ENCODE assay signal across 21 cellular contexts in the genomic region with DNA sequence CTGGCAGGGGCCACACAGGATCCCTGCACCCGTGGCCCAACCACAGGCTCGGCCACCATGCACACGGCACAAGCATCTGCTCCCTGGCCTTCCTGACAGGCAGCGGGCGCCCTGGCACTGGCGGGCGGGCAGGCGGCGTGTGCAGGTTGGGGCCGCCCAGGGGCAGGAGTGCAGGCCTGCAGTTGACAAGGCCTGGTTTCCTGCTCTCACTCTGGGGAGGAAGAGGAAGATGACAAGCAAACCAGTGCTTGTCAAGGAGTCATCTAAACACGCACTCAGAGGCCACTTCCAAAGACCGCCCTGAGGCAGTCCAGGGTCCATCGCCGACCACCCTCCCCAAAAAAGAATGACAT.
DNase-seq lines count a peak whose midpoint lies in the region; ATAC-seq, FAIRE-seq and TF ChIP-seq lines count a peak whose summit lies in the region.
"Had no signal": no experiment of that assay in that cellular context is flagged by ENCODE, and none has a peak within 500 bp of the region (broad histone marks: within the 10 kb centered on the region; RNA-seq: fewer than 3 reads in every experiment).

No MANE protein-coding gene starts in this region.

- WGBS in HepG2 (ENCODE audit: low lambda C conversion rate), result 51% methylated on average over 3 of the region's 14 CpGs
- 63 to 92% methylated on average over 14 of the region's 14 CpGs for WGBS in sigmoid colon, 2 donors

- no TSS peak for BruUV-seq in HepG2 (replicated peaks; lab: Mats Ljungman, UMichigan)

- H3K27me3 ChIP-seq in ascending aorta (no peaks in the 10 kb centered on the region), HepG2 (ENCODE audit: control insufficient read depth in 1 of 2, insufficient read depth in 2 of 2, low read length in 2 of 2) (0 out of 5 replicates have a peak, but pooled peaks cover 0 to 3% of the 10 kb centered on the region in 2 experiments), sigmoid colon (no peaks in the 10 kb centered on the region), SJCRH30 (no peaks in the 10 kb centered on the region)
- H3K27me3 ChIP-seq: ovary had no signal

- no peak overlapping the region for H3K4me3 ChIP-seq in ascending aorta
- H3K4me3 ChIP-seq in HepG2 (replicated peaks in 1 of 3; ENCODE audit: insufficient read depth in 1 of 3, low read depth in 2 of 3, low read length in 3 of 3), result no peak overlapping the region
- H3K4me3 ChIP-seq in sigmoid colon, result no peak overlapping the region
- H3K4me3 ChIP-seq in SJCRH30, result no peak overlapping the region
- H3K4me3 ChIP-seq: K562, lower lobe of right lung, ovary had no signal

- no peak for FAIRE-seq in HepG2 (lab: Jason Lieb, UNC)
- FAIRE-seq: K562 had no signal

- H2AFZ ChIP-seq in HepG2 (ENCODE audit: low read length), result no peak overlapping the region

- no peak for TF ChIP-seq EP300 in HepG2 (IDR thresholded peaks at IDR 0.05; ENCODE audit: low read depth in 2 of 2, low read length in 2 of 2)
- no peak for TF ChIP-seq EP300 in HepG2 (CRISPR knock-in tag; IDR thresholded peaks at IDR 0.05; ENCODE audit: borderline replicate concordance)
- no peak for TF ChIP-seq EP300 in sigmoid colon (IDR thresholded peaks at IDR 0.05)

- H3K27ac ChIP-seq in ascending aorta (peak overlapping the region; percentile 63 to 66), HepG2 (ENCODE audit: extremely low read length, insufficient read depth, low read length) (no peak overlapping the region), sigmoid colon (no peak overlapping the region), SJCRH30 (no peak overlapping the region)
- H3K27ac ChIP-seq: lower lobe of right lung, ovary, VCaP had no signal

- peaks cover 6 to 32% of the 10 kb centered on the region in 2 donors for H3K4me1 ChIP-seq in ascending aorta
- H3K4me1 ChIP-seq in HepG2 (ENCODE audit: insufficient read depth, low read length), result peaks cover 14% of the 10 kb centered on the region
- H3K4me1 ChIP-seq in sigmoid colon, result peaks cover 0 to 16% (median 6%) of the 10 kb centered on the region in 4 donors
- peaks cover 20% of the 10 kb centered on the region for H3K4me1 ChIP-seq in SJCRH30

- H4K20me1 ChIP-seq in HepG2 (ENCODE audit: insufficient read depth, low read length), result no peaks in the 10 kb centered on the region

- H3K4me2 ChIP-seq in HepG2 (ENCODE audit: low read depth, low read length), result no peak overlapping the region

- intact Hi-C loops in ascending aorta (cut with DNase I), result loop anchor here (1.0 to 5.0 kb wide), 3 partner anchors 119 to 226 kb away; a partner anchor contains a TSS
- intact Hi-C loops in HepG2 (cut with micrococcal nuclease; ENCODE audit: unreplicated experiment), result no loop called here
- intact Hi-C loops in sigmoid colon (cut with DNase I), result no loop called here

- no peaks in the 10 kb centered on the region for H3K79me2 ChIP-seq in HepG2 (ENCODE audit: insufficient read depth, low read length)

- DNase-seq in GF-D8 (lab: John Stamatoyannopoulos, UW) (peak; percentile 54), ascending aorta (ENCODE audit: low spot score in 2 of 2) (no peak), HepG2 (ENCODE audit: low spot score) (no peak), sigmoid colon (peak; percentile 48), GM10248 (ENCODE audit: extremely low spot score) (no peak), SJCRH30 (no peak), COLO668 (lab: John Stamatoyannopoulos, UW; ENCODE audit: unreplicated experiment) (no peak), GM20000 (ENCODE audit: low spot score) (no peak)
- DNase-seq: activated naive CD4-positive, alpha-beta T cell treated with anti-CD3 and anti-CD28 coated beads, Interleukin-2, amount 10 ng/mL, durations not matched to agents 7 days and 5 days; CD4-positive, alpha-beta memory T cell; DND-41; effector memory CD8-positive, alpha-beta T cell; glutamatergic neuron; lower lobe of right lung; NCI-H1092; NCI-H2029 treated with DMSO at 0.1 percent for 48 hours; NCI-H446 treated with DMSO at 0.1 percent for 48 hours; ovary; stimulated activated CD4-positive, alpha-beta T cell treated with anti-CD3 and anti-CD28 coated beads, Interleukin-4, amount 100 ng/mL, for 4 hours had no signal

- in situ Hi-C loops in HepG2 (cut with HindIII; ENCODE audit: extremely low pct_ligation_motif_present, low pct_unique_long_range_greater_than_20kb), result no loop called here

- no peaks in the 10 kb centered on the region for H3K36me3 ChIP-seq in ascending aorta
- no peaks in the 10 kb centered on the region for H3K36me3 ChIP-seq in HepG2 (replicated peaks in 1 of 2; ENCODE audit: control insufficient read depth in 1 of 2, insufficient read depth in 2 of 2, low read length in 2 of 2)
- H3K36me3 ChIP-seq in sigmoid colon, result no peaks in the 10 kb centered on the region
- H3K36me3 ChIP-seq in SJCRH30, result no peaks in the 10 kb centered on the region
- H3K36me3 ChIP-seq: lower lobe of right lung, ovary had no signal

- H3K9ac ChIP-seq in HepG2 (ENCODE audit: insufficient read depth, low read depth, low read length), result no peak overlapping the region

- no peak for ATAC-seq in HepG2
- ATAC-seq: effector memory CD8-positive, alpha-beta T cell; K562 had no signal

- H3K9me3 ChIP-seq in ascending aorta (no peaks in the 10 kb centered on the region), HepG2 (ENCODE audit: low read length) (no peaks in the 10 kb centered on the region), sigmoid colon (no peaks in the 10 kb centered on the region), SJCRH30 (replicated peaks) (no peaks in the 10 kb centered on the region)
- H3K9me3 ChIP-seq: lower lobe of right lung, ovary had no signal

- CTCF ChIA-PET in HepG2 (lab: Yijun Ruan, JAX; ENCODE audit: low intra/inter-chr PET ratio, low total read pairs), result no interaction called here
- CTCF ChIA-PET in GM10248 (lab: Yijun Ruan, JAX), result no interaction called here

- TF ChIP-seq CTCF in ascending aorta (IDR thresholded peaks at IDR 0.05), result no peak
- no peak for TF ChIP-seq CTCF in HepG2 (CRISPR knock-in tag; IDR thresholded peaks at IDR 0.05)
- no peak for TF ChIP-seq CTCF in sigmoid colon (IDR thresholded peaks at IDR 0.05)
- no peak for TF ChIP-seq CTCF in GM10248 (IDR thresholded peaks at IDR 0.05; ENCODE audit: control extremely low read depth, extremely low read depth, low read depth, missing control alignments)
- TF ChIP-seq CTCF in GM20000 (IDR thresholded peaks at IDR 0.05; ENCODE audit: extremely low read depth, missing control alignments), result no peak

- TF ChIP-seq RAD21 in HepG2 (CRISPR knock-in tag; IDR thresholded peaks at IDR 0.05), result no peak

- POLR2A ChIA-PET in HepG2 (lab: Yijun Ruan, JAX), result no interaction called here
- POLR2A ChIA-PET in GM10248 (lab: Yijun Ruan, JAX), result no interaction called here

- no peak for TF ChIP-seq POLR2A in HepG2 (IDR thresholded peaks at IDR 0.05; ENCODE audit: insufficient read depth in 1 of 2, low read depth in 2 of 2, low read length in 2 of 2)
- TF ChIP-seq POLR2A in sigmoid colon (IDR thresholded peaks at IDR 0.05), result no peak

TF ChIP-seq in HepG2, 621 proteins besides CTCF, POLR2A, EP300 and RAD21:
- TF ChIP-seq MAFF (IDR thresholded peaks at IDR 0.05; ENCODE audit: low read depth, low read length) (no peak), SOX13 (IDR thresholded peaks at IDR 0.05) (no peak), SOX13 (CRISPR knock-in tag; conservative IDR thresholded peaks at IDR 0.05 in 1 of 2, IDR thresholded peaks at IDR 0.05 in 1 of 2) (no peak), SMYD3 (CRISPR knock-in tag; IDR thresholded peaks at IDR 0.05) (no peak), SP4 (CRISPR knock-in tag; IDR thresholded peaks at IDR 0.05) (no peak)
- TF ChIP-seq, protein P1, sequence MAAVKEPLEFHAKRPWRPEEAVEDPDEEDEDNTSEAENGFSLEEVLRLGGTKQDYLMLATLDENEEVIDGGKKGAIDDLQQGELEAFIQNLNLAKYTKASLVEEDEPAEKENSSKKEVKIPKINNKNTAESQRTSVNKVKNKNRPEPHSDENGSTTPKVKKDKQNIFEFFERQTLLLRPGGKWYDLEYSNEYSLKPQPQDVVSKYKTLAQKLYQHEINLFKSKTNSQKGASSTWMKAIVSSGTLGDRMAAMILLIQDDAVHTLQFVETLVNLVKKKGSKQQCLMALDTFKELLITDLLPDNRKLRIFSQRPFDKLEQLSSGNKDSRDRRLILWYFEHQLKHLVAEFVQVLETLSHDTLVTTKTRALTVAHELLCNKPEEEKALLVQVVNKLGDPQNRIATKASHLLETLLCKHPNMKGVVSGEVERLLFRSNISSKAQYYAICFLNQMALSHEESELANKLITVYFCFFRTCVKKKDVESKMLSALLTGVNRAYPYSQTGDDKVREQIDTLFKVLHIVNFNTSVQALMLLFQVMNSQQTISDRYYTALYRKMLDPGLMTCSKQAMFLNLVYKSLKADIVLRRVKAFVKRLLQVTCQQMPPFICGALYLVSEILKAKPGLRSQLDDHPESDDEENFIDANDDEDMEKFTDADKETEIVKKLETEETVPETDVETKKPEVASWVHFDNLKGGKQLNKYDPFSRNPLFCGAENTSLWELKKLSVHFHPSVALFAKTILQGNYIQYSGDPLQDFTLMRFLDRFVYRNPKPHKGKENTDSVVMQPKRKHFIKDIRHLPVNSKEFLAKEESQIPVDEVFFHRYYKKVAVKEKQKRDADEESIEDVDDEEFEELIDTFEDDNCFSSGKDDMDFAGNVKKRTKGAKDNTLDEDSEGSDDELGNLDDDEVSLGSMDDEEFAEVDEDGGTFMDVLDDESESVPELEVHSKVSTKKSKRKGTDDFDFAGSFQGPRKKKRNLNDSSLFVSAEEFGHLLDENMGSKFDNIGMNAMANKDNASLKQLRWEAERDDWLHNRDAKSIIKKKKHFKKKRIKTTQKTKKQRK (IDR thresholded peaks at IDR 0.05; ENCODE audit: low read length), result no peak
- TF ChIP-seq, protein P2, sequence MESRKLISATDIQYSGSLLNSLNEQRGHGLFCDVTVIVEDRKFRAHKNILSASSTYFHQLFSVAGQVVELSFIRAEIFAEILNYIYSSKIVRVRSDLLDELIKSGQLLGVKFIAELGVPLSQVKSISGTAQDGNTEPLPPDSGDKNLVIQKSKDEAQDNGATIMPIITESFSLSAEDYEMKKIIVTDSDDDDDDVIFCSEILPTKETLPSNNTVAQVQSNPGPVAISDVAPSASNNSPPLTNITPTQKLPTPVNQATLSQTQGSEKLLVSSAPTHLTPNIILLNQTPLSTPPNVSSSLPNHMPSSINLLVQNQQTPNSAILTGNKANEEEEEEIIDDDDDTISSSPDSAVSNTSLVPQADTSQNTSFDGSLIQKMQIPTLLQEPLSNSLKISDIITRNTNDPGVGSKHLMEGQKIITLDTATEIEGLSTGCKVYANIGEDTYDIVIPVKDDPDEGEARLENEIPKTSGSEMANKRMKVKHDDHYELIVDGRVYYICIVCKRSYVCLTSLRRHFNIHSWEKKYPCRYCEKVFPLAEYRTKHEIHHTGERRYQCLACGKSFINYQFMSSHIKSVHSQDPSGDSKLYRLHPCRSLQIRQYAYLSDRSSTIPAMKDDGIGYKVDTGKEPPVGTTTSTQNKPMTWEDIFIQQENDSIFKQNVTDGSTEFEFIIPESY (CRISPR knock-in tag; IDR thresholded peaks at IDR 0.05), result peak; percentile 18; the same call in 1 of the 2 replicates

Comparison
In these comparisons a context has a peak if more than half of its experiments do, and no peak if none do; other contexts are left out.
1. DNase-seq: peak in GF-D8 (single experiment) and sigmoid colon (single experiment); none in ascending aorta (0 of 2), HepG2 (single experiment), GM10248 (single experiment), SJCRH30 (0 of 2), COLO668 (single experiment) and GM20000 (single experiment).
2. H3K27ac ChIP-seq: peak in ascending aorta (2 of 2); none in HepG2 (single experiment), sigmoid colon (0 of 4) and SJCRH30 (single experiment).